In genomic region chr10:132394936-132395703, GRCh38 we compare ENCODE assay signal across 1 cellular context.
TF ChIP-seq lines count a peak whose summit lies in the region.

No MANE protein-coding gene starts in this region.

TF ChIP-seq in IMR-90, 13 proteins besides CTCF, POLR2A, EP300 and RAD21 (continued from another document):
- TF ChIP-seq MAFK (IDR thresholded peaks at IDR 0.05; ENCODE audit: low read depth, low read length) (no peak), NFE2L2 (IDR thresholded peaks at IDR 0.05; ENCODE audit: low read depth, low read length) (no peak), RFX5 (IDR thresholded peaks at IDR 0.05; ENCODE audit: low read depth, low read length) (no peak), MXI1 (IDR thresholded peaks at IDR 0.05; ENCODE audit: borderline replicate concordance, low read depth, low read length) (no peak)
